ENCODE assay signal across 10 cellular contexts in the genomic region with DNA sequence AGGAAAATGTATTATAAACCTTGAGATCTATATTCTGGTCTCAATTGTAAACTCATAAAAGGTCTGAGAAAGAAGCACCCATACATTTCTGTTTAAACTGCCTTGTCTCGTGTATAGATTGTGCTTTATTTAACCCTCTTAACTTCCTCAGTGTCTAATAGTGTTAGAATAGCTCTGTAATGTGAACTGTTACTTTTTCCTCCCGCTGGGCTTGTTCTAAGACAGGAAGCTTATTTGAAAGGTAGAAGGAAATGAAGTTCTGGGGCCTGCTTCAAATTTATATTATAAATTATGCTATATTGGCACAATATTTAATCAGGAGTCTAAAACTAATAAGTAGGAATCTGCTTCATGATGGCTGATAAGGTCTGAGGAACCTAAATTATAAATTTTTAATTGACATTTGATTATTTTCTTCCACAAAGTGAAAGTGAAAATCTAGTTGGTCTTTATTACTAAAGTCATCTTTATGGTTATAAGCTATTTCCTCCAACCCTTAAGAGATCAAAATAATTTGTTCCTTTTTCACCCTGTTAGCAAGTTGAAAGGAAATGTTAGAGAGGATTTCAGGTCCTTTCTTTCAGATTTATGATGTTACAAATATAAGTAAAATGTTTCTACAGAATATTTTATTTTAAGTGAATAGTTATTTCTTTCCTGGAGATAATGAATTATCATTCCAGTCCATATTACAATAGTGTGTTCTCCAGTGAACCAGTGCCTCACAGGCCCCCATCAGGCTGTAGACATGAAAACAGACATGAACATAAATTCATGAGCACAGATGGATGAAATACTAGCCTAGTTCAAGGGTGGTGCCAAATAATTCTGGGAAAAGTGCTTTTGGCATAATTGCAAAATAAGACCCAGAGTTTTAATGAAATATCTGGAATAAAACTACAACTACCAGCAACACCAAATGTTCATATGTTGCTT. TPM values are rescaled to one million over a fixed set of nuclear protein-coding genes. Genes with fewer than 3 reads are reported as not detected.
DNase-seq lines count a peak whose midpoint lies in the region; ATAC-seq and TF ChIP-seq lines count a peak whose summit lies in the region.
"Had no signal": no experiment of that assay in that cellular context is flagged by ENCODE, and none has a peak within 500 bp of the region (broad histone marks: within the 10 kb centered on the region; RNA-seq: fewer than 3 reads in every experiment).

No MANE protein-coding gene starts in this region.

- no peaks in the 10 kb centered on the region for H3K27me3 ChIP-seq in CD8-positive, alpha-beta memory T cell (ENCODE audit: insufficient read depth, low read length, poor library complexity, severe bottlenecking)
- no peaks in the 10 kb centered on the region for H3K27me3 ChIP-seq in lower lobe of right lung (ENCODE audit: low read depth)
- H3K27me3 ChIP-seq in foreskin keratinocyte: no peaks in the 10 kb centered on the region

- POLR2A ChIA-PET in CD8-positive, alpha-beta memory T cell (lab: Charles Lee): interaction anchor here (0.8 to 1.0 kb wide), 3 partner anchors 9 to 118 kb away, joined by 3 to 4 read pairs (median 3); no protein-coding TSS in a partner anchor

- peaks cover 82 to 96% (median 96%) of the 10 kb centered on the region in 3 donors for H3K4me1 Mint-ChIP-seq in CD8-positive, alpha-beta memory T cell

- intact Hi-C loops in lower lobe of right lung (cut with DNase I): no loop called here

- no peak overlapping the region for H3K4me3 ChIP-seq in CD8-positive, alpha-beta memory T cell (ENCODE audit: low read length)
- H3K4me3 ChIP-seq in SK-N-MC (peak overlapping the region; percentile 34; the same call in 1 of the 2 replicates), lower lobe of right lung (no peak overlapping the region)

- H3K4me3 Mint-ChIP-seq in CD8-positive, alpha-beta memory T cell: peak overlapping the region; percentile 4 to 83 (median 62)

- H3K36me3 ChIP-seq in CD8-positive, alpha-beta memory T cell (ENCODE audit: insufficient read depth, low read length): no peaks in the 10 kb centered on the region
- H3K36me3 ChIP-seq in SK-N-MC (ENCODE audit: insufficient read depth, low read length) (no peaks in the 10 kb centered on the region), lower lobe of right lung (no peaks in the 10 kb centered on the region)

- TF ChIP-seq CTCF in lower lobe of right lung (IDR thresholded peaks at IDR 0.05) (no peak), foreskin keratinocyte (conservative IDR thresholded peaks at IDR 0.05) (no peak)

- H3K4me1 ChIP-seq in CD8-positive, alpha-beta memory T cell (ENCODE audit: insufficient read depth, low read length): peaks cover 71% of the 10 kb centered on the region
- H3K4me1 ChIP-seq in lower lobe of right lung (peaks cover 44% of the 10 kb centered on the region), foreskin keratinocyte (peaks cover 14% of the 10 kb centered on the region)

- no peak for DNase-seq in CD8-positive, alpha-beta memory T cell
- peak; percentile 53 for DNase-seq in SK-N-MC (ENCODE audit: low read depth, low spot score)
- DNase-seq in lower lobe of right lung: no peak
- no peak for DNase-seq in GM19238 (ENCODE audit: insufficient read length, low spot score)
- no peak for DNase-seq in activated gamma-delta T cell (lab: John Stamatoyannopoulos, UW)
- DNase-seq in foreskin keratinocyte: no peak
- DNase-seq in HuH-7 (ENCODE audit: low spot score): no peak
- DNase-seq: activated gamma-delta T cell treated with Interleukin-2 at 50 U/mL for 16 hours had no signal

- H3K9me3 ChIP-seq in CD8-positive, alpha-beta memory T cell (ENCODE audit: low read length): no peaks in the 10 kb centered on the region
- H3K9me3 ChIP-seq in SK-N-MC (ENCODE audit: low read depth, low read length) (no peaks in the 10 kb centered on the region), lower lobe of right lung (no peaks in the 10 kb centered on the region)

- H3K36me3 Mint-ChIP-seq in CD8-positive, alpha-beta memory T cell: peaks cover 0 to 31% (median 15%) of the 10 kb centered on the region in 3 donors

- H3K9me3 Mint-ChIP-seq in CD8-positive, alpha-beta memory T cell: no peaks in the 10 kb centered on the region

- peak overlapping the region; percentile 63 to 95 (median 85) for H3K27ac Mint-ChIP-seq in CD8-positive, alpha-beta memory T cell

- ATAC-seq in GM21528 (IDR thresholded peaks at IDR 0.05; ENCODE audit: low FRiP score, unreplicated experiment): peak; percentile 50
- ATAC-seq in lower lobe of right lung: no peak
- no peak for ATAC-seq in foreskin keratinocyte
- ATAC-seq: HCT116 had no signal

- no peak overlapping the region for H3K9ac ChIP-seq in SK-N-MC (ENCODE audit: insufficient read length)

- no peak overlapping the region for H3K27ac ChIP-seq in CD8-positive, alpha-beta memory T cell (ENCODE audit: low read depth, low read length)
- peak overlapping the region; percentile 70 for H3K27ac ChIP-seq in SK-N-MC
- peak overlapping the region; percentile 32 for H3K27ac ChIP-seq in lower lobe of right lung
- no peak overlapping the region for H3K27ac ChIP-seq in foreskin keratinocyte

- no peaks in the 10 kb centered on the region for H3K27me3 Mint-ChIP-seq in CD8-positive, alpha-beta memory T cell

- CTCF ChIA-PET in CD8-positive, alpha-beta memory T cell (lab: Charles Lee): interaction anchor here (1.4 to 1.8 kb wide), 2 partner anchors 9 to 264 kb away, joined by 5 read pairs; no protein-coding TSS in a partner anchor

RNA-seq across cellular contexts. Expression of a gene that starts 7.9 kb away (rescaled TPM):
- 10 to 100 TPM; 64.9 to 65.7 TPM for total RNA-seq in CD8-positive, alpha-beta memory T cell
- polyA plus RNA-seq in CD8-positive, alpha-beta memory T cell: 31.8 TPM
- 50.5 TPM for total RNA-seq in lower lobe of right lung
- total RNA-seq in foreskin keratinocyte: 7.4 and 9.4 TPM in 2 replicates
- 2.8 and 3.1 TPM in 2 replicates for polyA plus RNA-seq in foreskin keratinocyte

Comparison
In these comparisons a context has a peak if more than half of its experiments do, and no peak if none do; other contexts are left out.
1. H3K27ac ChIP-seq: peak in SK-N-MC (single experiment) and lower lobe of right lung (single experiment); none in CD8-positive, alpha-beta memory T cell (single experiment) and foreskin keratinocyte (single experiment).